In the genomic region with DNA sequence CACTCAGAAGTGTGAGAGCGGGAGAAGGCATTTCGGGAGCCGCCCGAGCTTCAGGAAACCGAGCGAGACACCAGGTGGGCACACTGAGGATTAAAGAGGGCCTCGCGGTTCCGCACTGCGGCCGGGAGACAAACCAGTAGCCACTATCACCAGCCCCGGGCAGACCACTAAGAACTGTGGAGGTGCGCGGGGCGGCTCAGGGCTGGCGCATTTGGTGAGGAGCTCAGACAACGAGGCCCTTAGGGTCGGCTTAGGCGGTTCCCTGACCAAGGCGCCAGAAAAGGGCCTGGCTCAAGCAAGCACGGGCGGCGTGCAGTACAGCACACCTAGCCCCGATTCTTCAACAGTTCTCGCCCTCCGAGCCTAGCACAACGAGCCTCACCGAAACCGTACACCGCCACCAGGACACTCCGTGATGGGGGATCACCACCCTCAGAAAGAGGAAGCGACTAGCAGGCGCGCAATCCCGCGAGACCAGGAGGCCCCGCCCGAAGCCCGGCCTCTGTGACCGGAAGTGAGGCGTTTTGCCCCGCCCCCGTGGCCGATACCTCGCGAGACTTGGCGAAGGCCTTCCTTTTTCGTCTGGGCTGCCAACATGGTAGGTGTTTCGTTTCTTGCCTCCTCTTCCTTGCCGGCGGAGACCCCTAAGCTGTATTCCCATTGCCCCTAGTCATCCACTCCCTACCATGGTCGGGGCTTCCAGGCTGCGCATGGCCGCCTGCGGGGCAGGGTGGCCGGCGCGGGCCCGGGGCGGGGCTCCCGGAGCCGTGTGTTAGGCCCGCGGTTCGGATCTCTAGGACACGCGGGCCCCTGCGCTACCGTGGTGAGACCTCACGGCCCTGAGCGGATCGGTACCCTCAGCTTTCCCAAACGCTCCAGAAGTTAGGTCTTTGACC, we compare ENCODE assay signal across 1 cellular context.
TF ChIP-seq lines count a peak whose summit lies in the region.

A gene (plus strand): TSS at position 574 of the 896 bp plus-strand sequence. CDS start 22 bp downstream, at position 596.
A gene with protein sequence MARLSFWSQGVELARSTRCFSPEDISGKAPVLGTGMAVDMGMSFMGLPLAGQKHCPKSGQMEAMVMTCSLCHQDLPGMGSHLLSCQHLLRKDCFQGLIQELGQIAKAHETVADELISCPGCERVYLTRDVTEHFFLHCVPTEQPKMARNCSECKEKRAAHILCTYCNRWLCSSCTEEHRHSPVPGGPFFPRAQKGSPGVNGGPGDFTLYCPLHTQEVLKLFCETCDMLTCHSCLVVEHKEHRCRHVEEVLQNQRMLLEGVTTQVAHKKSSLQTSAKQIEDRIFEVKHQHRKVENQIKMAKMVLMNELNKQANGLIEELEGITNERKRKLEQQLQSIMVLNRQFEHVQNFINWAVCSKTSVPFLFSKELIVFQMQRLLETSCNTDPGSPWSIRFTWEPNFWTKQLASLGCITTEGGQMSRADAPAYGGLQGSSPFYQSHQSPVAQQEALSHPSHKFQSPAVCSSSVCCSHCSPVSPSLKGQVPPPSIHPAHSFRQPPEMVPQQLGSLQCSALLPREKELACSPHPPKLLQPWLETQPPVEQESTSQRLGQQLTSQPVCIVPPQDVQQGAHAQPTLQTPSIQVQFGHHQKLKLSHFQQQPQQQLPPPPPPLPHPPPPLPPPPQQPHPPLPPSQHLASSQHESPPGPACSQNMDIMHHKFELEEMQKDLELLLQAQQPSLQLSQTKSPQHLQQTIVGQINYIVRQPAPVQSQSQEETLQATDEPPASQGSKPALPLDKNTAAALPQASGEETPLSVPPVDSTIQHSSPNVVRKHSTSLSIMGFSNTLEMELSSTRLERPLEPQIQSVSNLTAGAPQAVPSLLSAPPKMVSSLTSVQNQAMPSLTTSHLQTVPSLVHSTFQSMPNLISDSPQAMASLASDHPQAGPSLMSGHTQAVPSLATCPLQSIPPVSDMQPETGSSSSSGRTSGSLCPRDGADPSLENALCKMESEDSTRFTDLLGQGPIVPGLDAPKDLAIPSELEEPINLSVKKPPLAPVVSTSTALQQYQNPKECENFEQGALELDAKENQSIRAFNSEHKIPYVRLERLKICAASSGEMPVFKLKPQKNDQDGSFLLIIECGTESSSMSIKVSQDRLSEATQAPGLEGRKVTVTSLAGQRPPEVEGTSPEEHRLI (N-terminal part only) (minus strand): TSS at position 447 of the 896 bp plus-strand sequence. CDS start 10,391 bp downstream, outside the sequence.

TF ChIP-seq in WTC11, 78 proteins besides CTCF, POLR2A, EP300 and RAD21 (continued from another document):
- TF ChIP-seq, protein P1, sequence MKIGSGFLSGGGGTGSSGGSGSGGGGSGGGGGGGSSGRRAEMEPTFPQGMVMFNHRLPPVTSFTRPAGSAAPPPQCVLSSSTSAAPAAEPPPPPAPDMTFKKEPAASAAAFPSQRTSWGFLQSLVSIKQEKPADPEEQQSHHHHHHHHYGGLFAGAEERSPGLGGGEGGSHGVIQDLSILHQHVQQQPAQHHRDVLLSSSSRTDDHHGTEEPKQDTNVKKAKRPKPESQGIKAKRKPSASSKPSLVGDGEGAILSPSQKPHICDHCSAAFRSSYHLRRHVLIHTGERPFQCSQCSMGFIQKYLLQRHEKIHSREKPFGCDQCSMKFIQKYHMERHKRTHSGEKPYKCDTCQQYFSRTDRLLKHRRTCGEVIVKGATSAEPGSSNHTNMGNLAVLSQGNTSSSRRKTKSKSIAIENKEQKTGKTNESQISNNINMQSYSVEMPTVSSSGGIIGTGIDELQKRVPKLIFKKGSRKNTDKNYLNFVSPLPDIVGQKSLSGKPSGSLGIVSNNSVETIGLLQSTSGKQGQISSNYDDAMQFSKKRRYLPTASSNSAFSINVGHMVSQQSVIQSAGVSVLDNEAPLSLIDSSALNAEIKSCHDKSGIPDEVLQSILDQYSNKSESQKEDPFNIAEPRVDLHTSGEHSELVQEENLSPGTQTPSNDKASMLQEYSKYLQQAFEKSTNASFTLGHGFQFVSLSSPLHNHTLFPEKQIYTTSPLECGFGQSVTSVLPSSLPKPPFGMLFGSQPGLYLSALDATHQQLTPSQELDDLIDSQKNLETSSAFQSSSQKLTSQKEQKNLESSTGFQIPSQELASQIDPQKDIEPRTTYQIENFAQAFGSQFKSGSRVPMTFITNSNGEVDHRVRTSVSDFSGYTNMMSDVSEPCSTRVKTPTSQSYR (CRISPR knock-in tag; IDR thresholded peaks at IDR 0.05) = peak; percentile 30; the same call in 1 of the 2 replicates
- TF ChIP-seq, protein P2, sequence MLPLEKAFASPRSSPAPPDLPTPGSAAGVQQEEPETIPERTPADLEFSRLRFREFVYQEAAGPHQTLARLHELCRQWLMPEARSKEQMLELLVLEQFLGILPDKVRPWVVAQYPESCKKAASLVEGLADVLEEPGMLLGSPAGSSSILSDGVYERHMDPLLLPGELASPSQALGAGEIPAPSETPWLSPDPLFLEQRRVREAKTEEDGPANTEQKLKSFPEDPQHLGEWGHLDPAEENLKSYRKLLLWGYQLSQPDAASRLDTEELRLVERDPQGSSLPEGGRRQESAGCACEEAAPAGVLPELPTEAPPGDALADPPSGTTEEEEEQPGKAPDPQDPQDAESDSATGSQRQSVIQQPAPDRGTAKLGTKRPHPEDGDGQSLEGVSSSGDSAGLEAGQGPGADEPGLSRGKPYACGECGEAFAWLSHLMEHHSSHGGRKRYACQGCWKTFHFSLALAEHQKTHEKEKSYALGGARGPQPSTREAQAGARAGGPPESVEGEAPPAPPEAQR (CRISPR knock-in tag; IDR thresholded peaks at IDR 0.05) = no peak
- TF ChIP-seq TCF7 (CRISPR knock-in tag; IDR thresholded peaks at IDR 0.05; ENCODE audit: low read depth) (peak; percentile 72; the same call in 1 of the 2 replicates), PRRX2 (CRISPR knock-in tag; IDR thresholded peaks at IDR 0.05) (0 out of 2 replicates have a peak, but pooled peaks have one; percentile 41), ZNF671 (CRISPR knock-in tag; IDR thresholded peaks at IDR 0.05) (no peak), ZNF416 (CRISPR knock-in tag; IDR thresholded peaks at IDR 0.05) (no peak; the same call in 1 of the 2 replicates), FOXJ3 (CRISPR knock-in tag; IDR thresholded peaks at IDR 0.05; ENCODE audit: borderline replicate concordance) (no peak), ETV6 (CRISPR knock-in tag; IDR thresholded peaks at IDR 0.05) (peak; percentile 30), NFYB (CRISPR knock-in tag; conservative IDR thresholded peaks at IDR 0.05; ENCODE audit: low read depth) (0 out of 2 replicates have a peak, but pooled peaks have one; percentile 13), CBFB (CRISPR knock-in tag; IDR thresholded peaks at IDR 0.05; ENCODE audit: low read depth) (no peak), JAZF1 (CRISPR knock-in tag; IDR thresholded peaks at IDR 0.05) (no peak), ZNF138 (CRISPR knock-in tag; conservative IDR thresholded peaks at IDR 0.05) (no peak), TEAD4 (CRISPR knock-in tag; IDR thresholded peaks at IDR 0.05) (no peak), IRF2 (CRISPR knock-in tag; IDR thresholded peaks at IDR 0.05; ENCODE audit: borderline replicate concordance, low read depth) (no peak)
- TF ChIP-seq, protein P3, sequence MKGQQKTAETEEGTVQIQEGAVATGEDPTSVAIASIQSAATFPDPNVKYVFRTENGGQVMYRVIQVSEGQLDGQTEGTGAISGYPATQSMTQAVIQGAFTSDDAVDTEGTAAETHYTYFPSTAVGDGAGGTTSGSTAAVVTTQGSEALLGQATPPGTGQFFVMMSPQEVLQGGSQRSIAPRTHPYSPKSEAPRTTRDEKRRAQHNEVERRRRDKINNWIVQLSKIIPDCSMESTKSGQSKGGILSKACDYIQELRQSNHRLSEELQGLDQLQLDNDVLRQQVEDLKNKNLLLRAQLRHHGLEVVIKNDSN (CRISPR knock-in tag; IDR thresholded peaks at IDR 0.05) = peak; percentile 38; the same call in 1 of the 2 replicates
- TF ChIP-seq, protein P4, sequence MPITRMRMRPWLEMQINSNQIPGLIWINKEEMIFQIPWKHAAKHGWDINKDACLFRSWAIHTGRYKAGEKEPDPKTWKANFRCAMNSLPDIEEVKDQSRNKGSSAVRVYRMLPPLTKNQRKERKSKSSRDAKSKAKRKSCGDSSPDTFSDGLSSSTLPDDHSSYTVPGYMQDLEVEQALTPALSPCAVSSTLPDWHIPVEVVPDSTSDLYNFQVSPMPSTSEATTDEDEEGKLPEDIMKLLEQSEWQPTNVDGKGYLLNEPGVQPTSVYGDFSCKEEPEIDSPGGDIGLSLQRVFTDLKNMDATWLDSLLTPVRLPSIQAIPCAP (CRISPR knock-in tag; IDR thresholded peaks at IDR 0.05) = no peak
- TF ChIP-seq, protein P5, sequence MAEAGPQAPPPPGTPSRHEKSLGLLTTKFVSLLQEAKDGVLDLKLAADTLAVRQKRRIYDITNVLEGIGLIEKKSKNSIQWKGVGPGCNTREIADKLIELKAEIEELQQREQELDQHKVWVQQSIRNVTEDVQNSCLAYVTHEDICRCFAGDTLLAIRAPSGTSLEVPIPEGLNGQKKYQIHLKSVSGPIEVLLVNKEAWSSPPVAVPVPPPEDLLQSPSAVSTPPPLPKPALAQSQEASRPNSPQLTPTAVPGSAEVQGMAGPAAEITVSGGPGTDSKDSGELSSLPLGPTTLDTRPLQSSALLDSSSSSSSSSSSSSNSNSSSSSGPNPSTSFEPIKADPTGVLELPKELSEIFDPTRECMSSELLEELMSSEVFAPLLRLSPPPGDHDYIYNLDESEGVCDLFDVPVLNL (CRISPR knock-in tag; IDR thresholded peaks at IDR 0.05; ENCODE audit: borderline replicate concordance, low read depth) = 0 out of 2 replicates have a peak, but pooled peaks have one; percentile 11
- TF ChIP-seq, protein P6, sequence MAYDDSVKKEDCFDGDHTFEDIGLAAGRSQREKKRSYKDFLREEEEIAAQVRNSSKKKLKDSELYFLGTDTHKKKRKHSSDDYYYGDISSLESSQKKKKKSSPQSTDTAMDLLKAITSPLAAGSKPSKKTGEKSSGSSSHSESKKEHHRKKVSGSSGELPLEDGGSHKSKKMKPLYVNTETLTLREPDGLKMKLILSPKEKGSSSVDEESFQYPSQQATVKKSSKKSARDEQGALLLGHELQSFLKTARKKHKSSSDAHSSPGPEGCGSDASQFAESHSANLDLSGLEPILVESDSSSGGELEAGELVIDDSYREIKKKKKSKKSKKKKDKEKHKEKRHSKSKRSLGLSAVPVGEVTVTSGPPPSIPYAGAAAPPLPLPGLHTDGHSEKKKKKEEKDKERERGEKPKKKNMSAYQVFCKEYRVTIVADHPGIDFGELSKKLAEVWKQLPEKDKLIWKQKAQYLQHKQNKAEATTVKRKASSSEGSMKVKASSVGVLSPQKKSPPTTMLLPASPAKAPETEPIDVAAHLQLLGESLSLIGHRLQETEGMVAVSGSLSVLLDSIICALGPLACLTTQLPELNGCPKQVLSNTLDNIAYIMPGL (CRISPR knock-in tag; IDR thresholded peaks at IDR 0.05) = no peak; the same call in 1 of the 2 replicates
- TF ChIP-seq, protein P7, sequence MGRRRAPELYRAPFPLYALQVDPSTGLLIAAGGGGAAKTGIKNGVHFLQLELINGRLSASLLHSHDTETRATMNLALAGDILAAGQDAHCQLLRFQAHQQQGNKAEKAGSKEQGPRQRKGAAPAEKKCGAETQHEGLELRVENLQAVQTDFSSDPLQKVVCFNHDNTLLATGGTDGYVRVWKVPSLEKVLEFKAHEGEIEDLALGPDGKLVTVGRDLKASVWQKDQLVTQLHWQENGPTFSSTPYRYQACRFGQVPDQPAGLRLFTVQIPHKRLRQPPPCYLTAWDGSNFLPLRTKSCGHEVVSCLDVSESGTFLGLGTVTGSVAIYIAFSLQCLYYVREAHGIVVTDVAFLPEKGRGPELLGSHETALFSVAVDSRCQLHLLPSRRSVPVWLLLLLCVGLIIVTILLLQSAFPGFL (CRISPR knock-in tag; IDR thresholded peaks at IDR 0.05; ENCODE audit: borderline replicate concordance) = 0 out of 2 replicates have a peak, but pooled peaks have one; percentile 37
- TF ChIP-seq, protein P8, sequence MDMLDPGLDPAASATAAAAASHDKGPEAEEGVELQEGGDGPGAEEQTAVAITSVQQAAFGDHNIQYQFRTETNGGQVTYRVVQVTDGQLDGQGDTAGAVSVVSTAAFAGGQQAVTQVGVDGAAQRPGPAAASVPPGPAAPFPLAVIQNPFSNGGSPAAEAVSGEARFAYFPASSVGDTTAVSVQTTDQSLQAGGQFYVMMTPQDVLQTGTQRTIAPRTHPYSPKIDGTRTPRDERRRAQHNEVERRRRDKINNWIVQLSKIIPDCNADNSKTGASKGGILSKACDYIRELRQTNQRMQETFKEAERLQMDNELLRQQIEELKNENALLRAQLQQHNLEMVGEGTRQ (CRISPR knock-in tag; IDR thresholded peaks at IDR 0.05) = peak; percentile 37
